1 cellular context compared by ENCODE assay signal in genomic region chr19:12774588-12775555, GRCh38.
A peak's percentile ranks its signal among the peaks of the same experiment; 100 is the strongest.
TF ChIP-seq lines count a peak whose summit lies in the region.

A gene with protein sequence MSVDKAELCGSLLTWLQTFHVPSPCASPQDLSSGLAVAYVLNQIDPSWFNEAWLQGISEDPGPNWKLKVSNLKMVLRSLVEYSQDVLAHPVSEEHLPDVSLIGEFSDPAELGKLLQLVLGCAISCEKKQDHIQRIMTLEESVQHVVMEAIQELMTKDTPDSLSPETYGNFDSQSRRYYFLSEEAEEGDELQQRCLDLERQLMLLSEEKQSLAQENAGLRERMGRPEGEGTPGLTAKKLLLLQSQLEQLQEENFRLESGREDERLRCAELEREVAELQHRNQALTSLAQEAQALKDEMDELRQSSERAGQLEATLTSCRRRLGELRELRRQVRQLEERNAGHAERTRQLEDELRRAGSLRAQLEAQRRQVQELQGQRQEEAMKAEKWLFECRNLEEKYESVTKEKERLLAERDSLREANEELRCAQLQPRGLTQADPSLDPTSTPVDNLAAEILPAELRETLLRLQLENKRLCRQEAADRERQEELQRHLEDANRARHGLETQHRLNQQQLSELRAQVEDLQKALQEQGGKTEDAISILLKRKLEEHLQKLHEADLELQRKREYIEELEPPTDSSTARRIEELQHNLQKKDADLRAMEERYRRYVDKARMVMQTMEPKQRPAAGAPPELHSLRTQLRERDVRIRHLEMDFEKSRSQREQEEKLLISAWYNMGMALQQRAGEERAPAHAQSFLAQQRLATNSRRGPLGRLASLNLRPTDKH (minus strand): TSS chr19:12775552. CDS start chr19:12775449, 103 bp downstream.

TF ChIP-seq in HepG2, 621 proteins besides CTCF, POLR2A, EP300 and RAD21 (continued from another document and continues in another):
- TF ChIP-seq, protein P1, sequence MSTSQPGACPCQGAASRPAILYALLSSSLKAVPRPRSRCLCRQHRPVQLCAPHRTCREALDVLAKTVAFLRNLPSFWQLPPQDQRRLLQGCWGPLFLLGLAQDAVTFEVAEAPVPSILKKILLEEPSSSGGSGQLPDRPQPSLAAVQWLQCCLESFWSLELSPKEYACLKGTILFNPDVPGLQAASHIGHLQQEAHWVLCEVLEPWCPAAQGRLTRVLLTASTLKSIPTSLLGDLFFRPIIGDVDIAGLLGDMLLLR (CRISPR knock-in tag; IDR thresholded peaks at IDR 0.05), result 0 out of 2 replicates have a peak, but pooled peaks have one; percentile 46
- TF ChIP-seq ZNF775 (CRISPR knock-in tag; IDR thresholded peaks at IDR 0.05; ENCODE audit: borderline replicate concordance) (no peak), HNF1A (IDR thresholded peaks at IDR 0.05; ENCODE audit: low read depth) (no peak), HNF1A (CRISPR knock-in tag; IDR thresholded peaks at IDR 0.05; ENCODE audit: borderline replicate concordance) (peak; percentile 49; the same call in 1 of the 2 replicates), GZF1 (CRISPR knock-in tag; IDR thresholded peaks at IDR 0.05) (no peak), ZFX (CRISPR knock-in tag; IDR thresholded peaks at IDR 0.05; ENCODE audit: low read depth) (peak; percentile 74), DRAP1 (CRISPR knock-in tag; IDR thresholded peaks at IDR 0.05) (no peak), TOE1 (CRISPR knock-in tag; IDR thresholded peaks at IDR 0.05) (no peak), ZNF709 (CRISPR knock-in tag; IDR thresholded peaks at IDR 0.05) (0 out of 2 replicates have a peak, but pooled peaks have one; percentile 60), SOX6 (IDR thresholded peaks at IDR 0.05) (no peak), SOX6 (CRISPR knock-in tag; IDR thresholded peaks at IDR 0.05) (peak; percentile 38; the same call in 1 of the 2 replicates), PHF20 (CRISPR knock-in tag; IDR thresholded peaks at IDR 0.05) (no peak), GATAD1 (CRISPR knock-in tag; IDR thresholded peaks at IDR 0.05) (no peak), KDM5B (CRISPR knock-in tag; IDR thresholded peaks at IDR 0.05; ENCODE audit: borderline replicate concordance) (peak; percentile 63; the same call in 1 of the 2 replicates), ZFY (CRISPR knock-in tag; IDR thresholded peaks at IDR 0.05) (peak; percentile 69), ZNF451 (CRISPR knock-in tag; IDR thresholded peaks at IDR 0.05) (peak; percentile 28), KDM2A (CRISPR knock-in tag; IDR thresholded peaks at IDR 0.05; ENCODE audit: borderline replicate concordance, low read depth) (peak; percentile 26; the same call in 1 of the 2 replicates), ZNF556 (CRISPR knock-in tag; IDR thresholded peaks at IDR 0.05; ENCODE audit: borderline replicate concordance) (peak; percentile 60; the same call in 1 of the 2 replicates), SP2 (CRISPR knock-in tag; IDR thresholded peaks at IDR 0.05) (peak; percentile 39; the same call in 1 of the 2 replicates), ZNF543 (CRISPR knock-in tag; IDR thresholded peaks at IDR 0.05) (0 out of 2 replicates have a peak, but pooled peaks have one; percentile 30), TMF1 (CRISPR knock-in tag; IDR thresholded peaks at IDR 0.05; ENCODE audit: low read depth) (0 out of 2 replicates have a peak, but pooled peaks have one; percentile 25), TCF7 (IDR thresholded peaks at IDR 0.05; ENCODE audit: low read depth) (no peak), CBX1 (IDR thresholded peaks at IDR 0.05; ENCODE audit: low read depth) (peak; percentile 19), ZNF564 (CRISPR knock-in tag; IDR thresholded peaks at IDR 0.05) (no peak), RBFOX2 (IDR thresholded peaks at IDR 0.05; ENCODE audit: low read depth, low read length) (peak; percentile 68), TFAP4 (IDR thresholded peaks at IDR 0.05; ENCODE audit: borderline replicate concordance, low read depth) (peak; percentile 39; the same call in 1 of the 2 replicates), HNF4A (CRISPR knock-in tag; IDR thresholded peaks at IDR 0.05) (peak; percentile 45; the same call in 1 of the 2 replicates), MEIS1 (CRISPR knock-in tag; IDR thresholded peaks at IDR 0.05; ENCODE audit: borderline replicate concordance) (0 out of 2 replicates have a peak, but pooled peaks have one; percentile 61), ZNF7 (CRISPR knock-in tag; IDR thresholded peaks at IDR 0.05) (no peak), KDM3A (CRISPR knock-in tag; IDR thresholded peaks at IDR 0.05; ENCODE audit: low read depth) (no peak), ZSCAN21 (CRISPR knock-in tag; IDR thresholded peaks at IDR 0.05; ENCODE audit: borderline replicate concordance) (peak; percentile 54; the same call in 1 of the 2 replicates), ESRRA (CRISPR knock-in tag; IDR thresholded peaks at IDR 0.05; ENCODE audit: low read depth) (0 out of 2 replicates have a peak, but pooled peaks have one; percentile 41), NCOA1 (CRISPR knock-in tag; IDR thresholded peaks at IDR 0.05) (0 out of 2 replicates have a peak, but pooled peaks have one; percentile 22), ZNF737 (CRISPR knock-in tag; IDR thresholded peaks at IDR 0.05; ENCODE audit: borderline replicate concordance) (no peak), CBX5 (CRISPR knock-in tag; IDR thresholded peaks at IDR 0.05; ENCODE audit: borderline replicate concordance) (no peak; the same call in 1 of the 2 replicates), ZNF230 (CRISPR knock-in tag; IDR thresholded peaks at IDR 0.05) (peak; percentile 83; the same call in 1 of the 2 replicates), ZNF562 (CRISPR knock-in tag; IDR thresholded peaks at IDR 0.05; ENCODE audit: borderline replicate concordance) (no peak), ZNF34 (CRISPR knock-in tag; IDR thresholded peaks at IDR 0.05; ENCODE audit: borderline replicate concordance) (no peak), FOSL2 (CRISPR knock-in tag; IDR thresholded peaks at IDR 0.05) (0 out of 2 replicates have a peak, but pooled peaks have one; percentile 8), ZZZ3 (CRISPR knock-in tag; IDR thresholded peaks at IDR 0.05; ENCODE audit: borderline replicate concordance) (0 out of 2 replicates have a peak, but pooled peaks have one; percentile 45), BATF2 (CRISPR knock-in tag; IDR thresholded peaks at IDR 0.05) (peak; percentile 57; the same call in 1 of the 2 replicates)
- TF ChIP-seq, protein P2, sequence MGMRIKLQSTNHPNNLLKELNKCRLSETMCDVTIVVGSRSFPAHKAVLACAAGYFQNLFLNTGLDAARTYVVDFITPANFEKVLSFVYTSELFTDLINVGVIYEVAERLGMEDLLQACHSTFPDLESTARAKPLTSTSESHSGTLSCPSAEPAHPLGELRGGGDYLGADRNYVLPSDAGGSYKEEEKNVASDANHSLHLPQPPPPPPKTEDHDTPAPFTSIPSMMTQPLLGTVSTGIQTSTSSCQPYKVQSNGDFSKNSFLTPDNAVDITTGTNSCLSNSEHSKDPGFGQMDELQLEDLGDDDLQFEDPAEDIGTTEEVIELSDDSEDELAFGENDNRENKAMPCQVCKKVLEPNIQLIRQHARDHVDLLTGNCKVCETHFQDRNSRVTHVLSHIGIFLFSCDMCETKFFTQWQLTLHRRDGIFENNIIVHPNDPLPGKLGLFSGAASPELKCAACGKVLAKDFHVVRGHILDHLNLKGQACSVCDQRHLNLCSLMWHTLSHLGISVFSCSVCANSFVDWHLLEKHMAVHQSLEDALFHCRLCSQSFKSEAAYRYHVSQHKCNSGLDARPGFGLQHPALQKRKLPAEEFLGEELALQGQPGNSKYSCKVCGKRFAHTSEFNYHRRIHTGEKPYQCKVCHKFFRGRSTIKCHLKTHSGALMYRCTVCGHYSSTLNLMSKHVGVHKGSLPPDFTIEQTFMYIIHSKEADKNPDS (CRISPR knock-in tag; IDR thresholded peaks at IDR 0.05), result 0 out of 2 replicates have a peak, but pooled peaks have one; percentile 26
- TF ChIP-seq, protein P3, sequence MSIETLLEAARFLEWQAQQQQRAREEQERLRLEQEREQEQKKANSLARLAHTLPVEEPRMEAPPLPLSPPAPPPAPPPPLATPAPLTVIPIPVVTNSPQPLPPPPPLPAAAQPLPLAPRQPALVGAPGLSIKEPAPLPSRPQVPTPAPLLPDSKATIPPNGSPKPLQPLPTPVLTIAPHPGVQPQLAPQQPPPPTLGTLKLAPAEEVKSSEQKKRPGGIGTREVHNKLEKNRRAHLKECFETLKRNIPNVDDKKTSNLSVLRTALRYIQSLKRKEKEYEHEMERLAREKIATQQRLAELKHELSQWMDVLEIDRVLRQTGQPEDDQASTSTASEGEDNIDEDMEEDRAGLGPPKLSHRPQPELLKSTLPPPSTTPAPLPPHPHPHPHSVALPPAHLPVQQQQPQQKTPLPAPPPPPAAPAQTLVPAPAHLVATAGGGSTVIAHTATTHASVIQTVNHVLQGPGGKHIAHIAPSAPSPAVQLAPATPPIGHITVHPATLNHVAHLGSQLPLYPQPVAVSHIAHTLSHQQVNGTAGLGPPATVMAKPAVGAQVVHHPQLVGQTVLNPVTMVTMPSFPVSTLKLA (IDR thresholded peaks at IDR 0.05), result peak; percentile 60
- TF ChIP-seq, protein P4, sequence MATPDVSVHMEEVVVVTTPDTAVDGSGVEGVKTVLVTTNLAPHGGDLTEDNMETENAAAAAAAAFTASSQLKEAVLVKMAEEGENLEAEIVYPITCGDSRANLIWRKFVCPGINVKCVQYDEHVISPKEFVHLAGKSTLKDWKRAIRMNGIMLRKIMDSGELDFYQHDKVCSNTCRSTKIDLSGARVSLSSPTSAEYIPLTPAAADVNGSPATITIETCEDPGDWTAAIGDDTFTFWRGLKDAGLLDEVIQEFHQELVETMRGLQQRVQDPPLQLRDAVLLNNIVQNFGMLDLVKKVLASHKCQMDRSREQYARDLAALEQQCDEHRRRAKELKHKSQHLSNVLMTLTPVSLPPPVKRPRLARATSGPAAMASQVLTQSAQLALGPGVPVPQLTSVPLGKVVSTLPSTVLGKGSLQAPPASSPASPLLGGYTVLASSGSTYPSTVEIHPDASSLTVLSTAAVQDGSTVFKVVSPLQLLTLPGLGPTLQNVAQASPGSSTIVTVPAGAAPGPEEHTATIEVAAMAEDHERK (CRISPR knock-in tag; IDR thresholded peaks at IDR 0.05; ENCODE audit: low read depth), result no peak
- TF ChIP-seq, protein P5, sequence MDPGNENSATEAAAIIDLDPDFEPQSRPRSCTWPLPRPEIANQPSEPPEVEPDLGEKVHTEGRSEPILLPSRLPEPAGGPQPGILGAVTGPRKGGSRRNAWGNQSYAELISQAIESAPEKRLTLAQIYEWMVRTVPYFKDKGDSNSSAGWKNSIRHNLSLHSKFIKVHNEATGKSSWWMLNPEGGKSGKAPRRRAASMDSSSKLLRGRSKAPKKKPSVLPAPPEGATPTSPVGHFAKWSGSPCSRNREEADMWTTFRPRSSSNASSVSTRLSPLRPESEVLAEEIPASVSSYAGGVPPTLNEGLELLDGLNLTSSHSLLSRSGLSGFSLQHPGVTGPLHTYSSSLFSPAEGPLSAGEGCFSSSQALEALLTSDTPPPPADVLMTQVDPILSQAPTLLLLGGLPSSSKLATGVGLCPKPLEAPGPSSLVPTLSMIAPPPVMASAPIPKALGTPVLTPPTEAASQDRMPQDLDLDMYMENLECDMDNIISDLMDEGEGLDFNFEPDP (CRISPR knock-in tag; conservative IDR thresholded peaks at IDR 0.05), result no peak
- TF ChIP-seq, protein P6, sequence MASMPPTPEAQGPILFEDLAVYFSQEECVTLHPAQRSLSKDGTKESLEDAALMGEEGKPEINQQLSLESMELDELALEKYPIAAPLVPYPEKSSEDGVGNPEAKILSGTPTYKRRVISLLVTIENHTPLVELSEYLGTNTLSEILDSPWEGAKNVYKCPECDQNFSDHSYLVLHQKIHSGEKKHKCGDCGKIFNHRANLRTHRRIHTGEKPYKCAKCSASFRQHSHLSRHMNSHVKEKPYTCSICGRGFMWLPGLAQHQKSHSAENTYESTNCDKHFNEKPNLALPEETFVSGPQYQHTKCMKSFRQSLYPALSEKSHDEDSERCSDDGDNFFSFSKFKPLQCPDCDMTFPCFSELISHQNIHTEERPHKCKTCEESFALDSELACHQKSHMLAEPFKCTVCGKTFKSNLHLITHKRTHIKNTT (CRISPR knock-in tag; IDR thresholded peaks at IDR 0.05), result no peak
